17 cellular contexts compared by ENCODE assay signal in the genomic region with DNA sequence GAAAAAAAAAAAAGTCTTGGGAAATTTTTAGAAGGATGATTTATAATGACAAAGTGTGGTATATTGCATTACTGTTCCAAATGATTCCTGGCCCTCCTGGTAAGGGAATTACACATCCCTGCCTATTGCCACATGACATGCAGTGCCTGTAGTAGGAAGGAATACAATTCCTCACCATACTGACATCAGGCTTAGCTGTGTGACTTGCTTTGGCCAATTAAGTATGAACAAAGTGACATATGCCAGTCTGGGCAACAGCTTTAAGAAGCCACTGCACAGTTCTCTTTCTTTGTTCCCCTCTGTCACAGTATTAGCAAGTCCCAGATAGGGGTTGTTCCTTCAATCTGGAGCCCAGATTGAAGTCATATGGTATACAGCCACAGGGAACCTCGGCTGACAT.
DNase-seq lines count a peak whose midpoint lies in the region; ATAC-seq and TF ChIP-seq lines count a peak whose summit lies in the region.
"Had no signal": no experiment of that assay in that cellular context is flagged by ENCODE, and none has a peak within 500 bp of the region (broad histone marks: within the 10 kb centered on the region; RNA-seq: fewer than 3 reads in every experiment).

No MANE protein-coding gene starts in this region.

- TF ChIP-seq CTCF in epithelial cell of esophagus (IDR thresholded peaks at IDR 0.05; ENCODE audit: insufficient read depth, low read depth, low read length, missing control alignments), result no peak
- TF ChIP-seq CTCF in psoas muscle (IDR thresholded peaks at IDR 0.05), result no peak

- no peaks in the 10 kb centered on the region for H3K36me3 ChIP-seq in psoas muscle (ENCODE audit: insufficient read depth in 1 of 2, low read depth in 1 of 2)
- H3K36me3 ChIP-seq: BE2C had no signal

- peaks cover 38% of the 10 kb centered on the region for H3K4me1 ChIP-seq in psoas muscle
- H3K4me1 ChIP-seq: BE2C had no signal

- H3K9me3 ChIP-seq in psoas muscle, result no peaks in the 10 kb centered on the region
- H3K9me3 ChIP-seq: BE2C had no signal

- no peak overlapping the region for H3K4me3 ChIP-seq in epithelial cell of esophagus (ENCODE audit: low read length)
- no peak overlapping the region for H3K4me3 ChIP-seq in psoas muscle
- H3K4me3 ChIP-seq: GM23338 had no signal

- intact Hi-C loops in psoas muscle (cut with DNase I), result no loop called here

- no peaks in the 10 kb centered on the region for H3K27me3 ChIP-seq in psoas muscle (ENCODE audit: insufficient read depth in 3 of 3, low read length in 2 of 3)
- H3K27me3 ChIP-seq: BE2C had no signal

- DNase-seq in GM03348 (ENCODE audit: low spot score) (peak; percentile 44), NCI-H446 (lab: John Stamatoyannopoulos, UW) (peak; percentile 40 to 88), epithelial cell of esophagus (ENCODE audit: low read depth) (peak; percentile 54), psoas muscle (no peak), islet precursor cell (no peak)
- no peak for DNase-seq in stimulated activated naive CD4-positive, alpha-beta T cell (lab: John Stamatoyannopoulos, UW)
- no peak for DNase-seq in stimulated activated CD4-positive, alpha-beta T cell treated with anti-CD3 and anti-CD28 coated beads, Interleukin-4, amount 100 ng/mL, for 1 hour
- DNase-seq: activated effector memory CD4-positive, alpha-beta T cell treated with Interleukin-2 at 50 U/mL for 16 hours; amygdala; BE2C; KBM-7; mesenchymal stem cell; NCI-H1105; OCI-M1 had no signal

- H3K27ac ChIP-seq in psoas muscle, result no peak overlapping the region

- ATAC-seq in psoas muscle, result peak; percentile 48 to 86 (median 80)
- no peak for ATAC-seq in GM19463 (IDR thresholded peaks at IDR 0.05; ENCODE audit: unreplicated experiment)
- ATAC-seq: GM23338; natural killer cell treated with Interleukin-12 subunit alpha and Interleukin-12 subunit beta and Interleukin-15 and Interleukin-18, amount 100 ng/mL, for 72 hours had no signal

- WGBS in psoas muscle, 3 donors, result 89 to 97% (median 97%) methylated on average over 1 of the region's 1 CpG

Comparison
In these comparisons a context has a peak if more than half of its experiments do, and no peak if none do; other contexts are left out.
1. DNase-seq: peak in GM03348 (single experiment), NCI-H446 (2 of 2) and epithelial cell of esophagus (single experiment); none in psoas muscle (0 of 2), stimulated activated naive CD4-positive, alpha-beta T cell (0 of 6), stimulated activated CD4-positive, alpha-beta T cell treated with anti-CD3 and anti-CD28 coated beads, Interleukin-4, amount 100 ng/mL, for 1 hour (single experiment) and islet precursor cell (single experiment).